Comparison of ENCODE assay signal across 25 cellular contexts in the genomic region with DNA sequence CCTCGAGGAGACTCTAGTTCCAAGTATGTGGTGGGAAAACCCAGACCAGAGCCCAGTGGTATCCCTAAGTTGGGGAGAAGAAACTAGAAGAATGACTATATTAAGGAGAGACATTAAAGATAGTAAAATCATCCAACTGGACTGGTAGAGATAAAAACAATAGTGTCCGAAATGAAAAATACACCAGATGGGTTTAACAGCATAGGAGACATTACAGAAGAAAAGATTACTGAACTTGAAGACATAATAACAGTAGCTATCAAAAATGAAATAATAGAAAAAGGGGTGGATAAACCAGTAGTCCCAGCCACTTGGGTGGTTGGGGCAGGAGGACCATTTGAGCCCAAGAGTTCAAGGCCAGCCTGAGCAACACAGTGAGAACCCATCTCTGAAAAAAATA.
"Had no signal": no experiment of that assay in that cellular context is flagged by ENCODE, and none has a peak within 500 bp of the region (broad histone marks: within the 10 kb centered on the region; RNA-seq: fewer than 3 reads in every experiment).

No MANE protein-coding gene starts in this region.

- H3K27ac Mint-ChIP-seq: mesothelial cell of epicardium; naive thymus-derived CD4-positive, alpha-beta T cell; natural killer cell treated with Interleukin-12 subunit alpha and Interleukin-12 subunit beta and Interleukin-15 and Interleukin-18, amount 100 ng/mL, for 72 hours; progenitor cell of endocrine pancreas; stimulated activated effector memory CD8-positive, alpha-beta T cell treated with anti-CD3 and anti-CD28 coated beads, Interleukin-12 subunit alpha, Interleukin-12 subunit beta, amount 100 ng/mL, for 72 hours had no signal

- H2AFZ ChIP-seq: hepatocyte had no signal

- H3K27me3 ChIP-seq: hepatocyte, ovary, right atrium auricular region, stomach, testis, thyroid gland, transverse colon, upper lobe of left lung, vagina had no signal

- H3K27me3 Mint-ChIP-seq: naive thymus-derived CD4-positive, alpha-beta T cell; natural killer cell treated with Interleukin-12 subunit alpha and Interleukin-12 subunit beta and Interleukin-15 and Interleukin-18, amount 100 ng/mL, for 72 hours; progenitor cell of endocrine pancreas had no signal

- H3K36me3 ChIP-seq: ovary had no signal

- H3K9me3 ChIP-seq: ovary, stomach, testis, thyroid gland, transverse colon, upper lobe of left lung, vagina had no signal

- H3K9me3 Mint-ChIP-seq: natural killer cell treated with Interleukin-12 subunit alpha and Interleukin-12 subunit beta and Interleukin-15 and Interleukin-18, amount 100 ng/mL, for 72 hours had no signal

- H3K4me2 ChIP-seq: hepatocyte had no signal

- H3K4me3 ChIP-seq: hepatocyte, left ventricle myocardium inferior, lung, ovary, right atrium auricular region, skin epidermis, stomach, testis, thyroid gland, transverse colon, upper lobe of left lung, vagina had no signal

- H3K27ac ChIP-seq: hepatocyte, left ventricle myocardium inferior, ovary, right atrium auricular region, skin epidermis, stomach, testis, thyroid gland, transverse colon, upper lobe of left lung, vagina had no signal

- H3K4me1 ChIP-seq: right atrium auricular region, testis, thyroid gland, upper lobe of left lung, vagina had no signal

- H3K4me1 Mint-ChIP-seq: mesothelial cell of epicardium had no signal

- H3K4me3 Mint-ChIP-seq: mesothelial cell of epicardium; naive thymus-derived CD4-positive, alpha-beta T cell; natural killer cell treated with Interleukin-12 subunit alpha and Interleukin-12 subunit beta and Interleukin-15 and Interleukin-18, amount 100 ng/mL, for 72 hours; stimulated activated effector memory CD8-positive, alpha-beta T cell treated with anti-CD3 and anti-CD28 coated beads, Interleukin-12 subunit alpha, Interleukin-12 subunit beta, amount 100 ng/mL, for 72 hours had no signal

- DNase-seq: islet precursor cell; left ventricle myocardium inferior; mesendoderm; naive thymus-derived CD4-positive, alpha-beta T cell; ovary; stimulated activated CD4-positive, alpha-beta T cell treated with anti-CD3 and anti-CD28 coated beads, Interleukin-12 subunit alpha, Interleukin-12 subunit beta, amount 100 ng/mL, for 4 hours; stimulated activated CD4-positive, alpha-beta T cell treated with anti-CD3 and anti-CD28 coated beads, Interleukin-15, amount 100 ng/mL, for 24 hours; stimulated activated CD4-positive, alpha-beta T cell treated with anti-CD3 and anti-CD28 coated beads, Interleukin-2, amount 100 ng/mL, for 24 hours; stimulated activated CD4-positive, alpha-beta T cell treated with anti-CD3 and anti-CD28 coated beads, Interleukin-4, amount 100 ng/mL, for 1 hour; stimulated activated naive CD8-positive, alpha-beta T cell treated with anti-CD3 and anti-CD28 coated beads, Interleukin-15, Interleukin-2, amounts not matched to agents 100 U/mL and 50 U/mL, for 24 hours; stomach; testis; thyroid gland; transverse colon; upper lobe of left lung had no signal

- ATAC-seq: naive thymus-derived CD4-positive, alpha-beta T cell; natural killer cell treated with Interleukin-12 subunit alpha and Interleukin-12 subunit beta and Interleukin-15 and Interleukin-18, amount 100 ng/mL, for 72 hours; sciatic nerve; stimulated activated effector memory CD8-positive, alpha-beta T cell treated with anti-CD3 and anti-CD28 coated beads, Interleukin-12 subunit alpha, Interleukin-12 subunit beta, amount 100 ng/mL, for 72 hours; stimulated activated naive CD8-positive, alpha-beta T cell treated with anti-CD3 and anti-CD28 coated beads, Interleukin-15, Interleukin-2, amounts not matched to agents 100 U/mL and 50 U/mL, for 24 hours had no signal
